In genomic region chr14:74008843-74009499, GRCh38 we compare ENCODE assay signal across 40 cellular contexts.
"Had no signal": no experiment of that assay in that cellular context is flagged by ENCODE, and none has a peak within 500 bp of the region (broad histone marks: within the 10 kb centered on the region; RNA-seq: fewer than 3 reads in every experiment).

No MANE protein-coding gene starts in this region.

- H3K27me3 ChIP-seq: brain microvascular endothelial cell, MG63 had no signal

- DNase-seq: activated CD4-positive, alpha-beta memory T cell treated with anti-CD3 and anti-CD28 coated beads for 36 hours; activated CD4-positive, alpha-beta T cell treated with anti-CD3 and anti-CD28 coated beads for 36 hours; activated CD4-positive, alpha-beta T cell treated with anti-CD3 and anti-CD28 coated beads, Interleukin-2, amount 50 U/mL, for 1 hour; activated CD4-positive, CD25-positive, alpha-beta regulatory T cell; activated CD8-positive, alpha-beta memory T cell treated with anti-CD3 and anti-CD28 coated beads for 24 hours; activated CD8-positive, alpha-beta memory T cell treated with anti-CD3 and anti-CD28 coated beads, Interleukin-2, amount 10 ng/mL, durations not matched to agents 7 days and 5 days; activated CD8-positive, alpha-beta memory T cell treated with anti-CD3 and anti-CD28 coated beads, Interleukin-2, amount 50 U/mL, for 48 hours; activated effector memory CD4-positive, alpha-beta T cell treated with Interleukin-2 at 50 U/mL for 16 hours; activated naive CD4-positive, alpha-beta T cell treated with anti-CD3 and anti-CD28 coated beads, Interleukin-2, amount 10 ng/mL, durations not matched to agents 7 days and 5 days; activated naive CD8-positive, alpha-beta T cell treated with anti-CD3 and anti-CD28 coated beads, Interleukin-2, amount 50 U/mL, for 24 hours; activated T-cell treated with anti-CD3 and anti-CD28 coated beads, Interleukin-2, amount 50 U/mL, for 48 hours; amniotic stem cell; aorta; brain microvascular endothelial cell; central memory CD4-positive, alpha-beta T cell; Kasumi-1; KG1; MG63; NCI-H1048; NCI-H1417; NCI-H146; NCI-H187; NCI-H2029 treated with DMSO at 0.1 percent for 48 hours; NCI-H2107; NCI-H2171; NCI-H510A; NCI-H526; NCI-H748 treated with DMSO at 0.1 percent for 48 hours; NK-92 treated with Interleukin-12 subunit alpha and Interleukin-12 subunit beta, amount 100 ng/mL, for 24 hours; PC-9; SIG-M5; SW 1271; T-helper 1 cell; T-helper 2 cell; T-helper 9 cell; WERI-Rb-1 had no signal

- FAIRE-seq: RCC 7860 had no signal

- H3K4me3 ChIP-seq: MG63, PC-9 had no signal

- H2AFZ ChIP-seq: PC-9 had no signal

- H3K27ac ChIP-seq: brain microvascular endothelial cell, PC-9, RWPE1, WERI-Rb-1 had no signal

- ATAC-seq: activated CD4-positive, alpha-beta T cell treated with anti-CD3 and anti-CD28 coated beads for 36 hours; activated CD8-positive, alpha-beta memory T cell treated with anti-CD3 and anti-CD28 coated beads, Interleukin-2, amount 10 ng/mL, durations not matched to agents 7 days and 5 days; activated naive CD8-positive, alpha-beta T cell treated with anti-CD3 and anti-CD28 coated beads, Interleukin-2, amount 50 U/mL, for 24 hours; Right ventricle myocardium inferior; SK-N-SH treated with all-trans-retinoic acid at 6 μM for 48 hours had no signal

- H3K36me3 ChIP-seq: MG63, WERI-Rb-1 had no signal

- H3K4me2 ChIP-seq: PC-9 had no signal

- H3K9me3 ChIP-seq: MG63 had no signal
